In genomic region chr12:31220061-31220460, GRCh38 we compare ENCODE assay signal across 19 cellular contexts.
"Had no signal": no experiment of that assay in that cellular context is flagged by ENCODE, and none has a peak within 500 bp of the region (broad histone marks: within the 10 kb centered on the region; RNA-seq: fewer than 3 reads in every experiment).

No MANE protein-coding gene starts in this region.

- H3K27me3 Mint-ChIP-seq: activated naive CD8-positive, alpha-beta T cell treated with anti-CD3 and anti-CD28 coated beads for 36 hours had no signal

- H3K27me3 ChIP-seq: testis, upper lobe of left lung had no signal

- H3K27ac Mint-ChIP-seq: activated naive CD8-positive, alpha-beta T cell treated with anti-CD3 and anti-CD28 coated beads for 36 hours; T-helper 1 cell treated with Interleukin-12 subunit alpha and Interleukin-12 subunit beta and Interleukin-4 antibody, amounts not matched to agents 30 μg/mL and 1 μg/mL, for 36 hours had no signal

- DNase-seq: activated CD4-positive, alpha-beta T cell treated with anti-CD3 and anti-CD28 coated beads for 4 hours; activated CD4-positive, alpha-beta T cell treated with anti-CD3 and anti-CD28 coated beads, Interleukin-2, amount 50 U/mL, for 48 hours; activated CD4-positive, CD25-positive, alpha-beta regulatory T cell; activated CD8-positive, alpha-beta memory T cell treated with anti-CD3 and anti-CD28 coated beads, Interleukin-2, amount 50 U/mL, for 48 hours; activated naive CD4-positive, alpha-beta T cell treated with Interleukin-2 at 50 U/mL for 16 hours; activated naive CD8-positive, alpha-beta T cell treated with anti-CD3 and anti-CD28 coated beads for 36 hours; activated T-cell treated with anti-CD3 and anti-CD28 coated beads, Interleukin-2, amount 50 U/mL, for 48 hours; cortex of kidney; foreskin fibroblast; nephron progenitor cell; nucleus accumbens; spleen; stimulated activated CD4-positive, alpha-beta T cell treated with anti-CD3 and anti-CD28 coated beads, Interleukin-4, amount 100 ng/mL, for 1 hour; stimulated activated naive CD4-positive, alpha-beta T cell; T1000; testis had no signal

- H3K9me3 ChIP-seq: sigmoid colon, spleen, testis, upper lobe of left lung had no signal

- H3K27ac ChIP-seq: sigmoid colon, spleen, testis, upper lobe of left lung had no signal

- H3K4me1 Mint-ChIP-seq: activated naive CD8-positive, alpha-beta T cell treated with anti-CD3 and anti-CD28 coated beads for 36 hours had no signal

- H3K9me3 Mint-ChIP-seq: activated naive CD8-positive, alpha-beta T cell treated with anti-CD3 and anti-CD28 coated beads for 36 hours; nephron progenitor cell; T-helper 1 cell treated with Interleukin-12 subunit alpha and Interleukin-12 subunit beta and Interleukin-4 antibody, amounts not matched to agents 30 μg/mL and 1 μg/mL, for 36 hours had no signal

- H3K4me3 Mint-ChIP-seq: activated naive CD8-positive, alpha-beta T cell treated with anti-CD3 and anti-CD28 coated beads for 36 hours; nephron progenitor cell; T-helper 1 cell treated with Interleukin-12 subunit alpha and Interleukin-12 subunit beta and Interleukin-4 antibody, amounts not matched to agents 30 μg/mL and 1 μg/mL, for 36 hours had no signal

- H3K4me1 ChIP-seq: sigmoid colon, spleen, testis, upper lobe of left lung had no signal

- H3K36me3 Mint-ChIP-seq: activated naive CD8-positive, alpha-beta T cell treated with anti-CD3 and anti-CD28 coated beads for 36 hours had no signal

- H3K4me3 ChIP-seq: sigmoid colon, spleen, testis, upper lobe of left lung had no signal

- H3K36me3 ChIP-seq: sigmoid colon, spleen, upper lobe of left lung had no signal
